1 cellular context compared by ENCODE assay signal in genomic region chr11:65891180-65892136, GRCh38.
A peak's percentile ranks its signal among the peaks of the same experiment; 100 is the strongest.
TF ChIP-seq lines count a peak whose summit lies in the region.

No MANE protein-coding gene starts in this region.

TF ChIP-seq in K562, 482 proteins besides CTCF, POLR2A, EP300 and RAD21 (continued from another document and continues in another):
- TF ChIP-seq ATF3 (IDR thresholded peaks at IDR 0.05), result no peak
- peak; percentile 9; the same call in 1 of the 2 replicates for TF ChIP-seq ATF3 (CRISPR knock-in tag; conservative IDR thresholded peaks at IDR 0.05)
- TF ChIP-seq PCBP1 (IDR thresholded peaks at IDR 0.05; ENCODE audit: low read depth, low read length, poor library complexity, severe bottlenecking), result no peak
- no peak for TF ChIP-seq HOMEZ (CRISPR knock-in tag; IDR thresholded peaks at IDR 0.05)
- no peak for TF ChIP-seq ZNF197 (CRISPR knock-in tag; IDR thresholded peaks at IDR 0.05; ENCODE audit: low read depth)
- no peak for TF ChIP-seq NKRF (IDR thresholded peaks at IDR 0.05; ENCODE audit: borderline replicate concordance)
- no peak for TF ChIP-seq RBM34 (IDR thresholded peaks at IDR 0.05; ENCODE audit: borderline replicate concordance, insufficient read depth, low read length)
- TF ChIP-seq SAP30 (IDR thresholded peaks at IDR 0.05; ENCODE audit: borderline replicate concordance, insufficient read depth, low read depth, low read length, poor library complexity, severe bottlenecking), result peak; percentile 12
- no peak; the same call in 1 of the 2 replicates for TF ChIP-seq ZFP91 (CRISPR knock-in tag; IDR thresholded peaks at IDR 0.05)
- TF ChIP-seq HCFC1 (IDR thresholded peaks at IDR 0.05; ENCODE audit: low read depth, low read length), result no peak; the same call in 1 of the 2 replicates
- TF ChIP-seq PHTF2 (CRISPR knock-in tag; IDR thresholded peaks at IDR 0.05), result no peak
- no peak for TF ChIP-seq THAP12 (CRISPR knock-in tag; IDR thresholded peaks at IDR 0.05)
- TF ChIP-seq HMGN3 (IDR thresholded peaks at IDR 0.05; ENCODE audit: borderline replicate concordance, extremely low read depth, insufficient read length, low read depth, low read length), result peak; percentile 80
- peak; percentile 44; the same call in 1 of the 2 replicates for TF ChIP-seq TARDBP (IDR thresholded peaks at IDR 0.05)
- no peak for TF ChIP-seq CEBPG (CRISPR knock-in tag; IDR thresholded peaks at IDR 0.05)
- TF ChIP-seq CEBPG (tag; conservative IDR thresholded peaks at IDR 0.05 in 1 of 2, IDR thresholded peaks at IDR 0.05 in 1 of 2), result no peak
- 0 out of 4 replicates have a peak, but pooled peaks of 1 of the 2 experiments have one; percentile 17 for TF ChIP-seq KDM1A (IDR thresholded peaks at IDR 0.05)
- no peak for TF ChIP-seq CHCHD3 (CRISPR knock-in tag; IDR thresholded peaks at IDR 0.05)
- no peak for TF ChIP-seq TCFL5 (CRISPR knock-in tag; conservative IDR thresholded peaks at IDR 0.05)
- TF ChIP-seq MNT (conservative IDR thresholded peaks at IDR 0.05), result peak in 1 of 2 experiments; percentile 43; a peak in 1 of 4 replicates
- TF ChIP-seq E2F1 (CRISPR knock-in tag; IDR thresholded peaks at IDR 0.05), result no peak
- TF ChIP-seq ZNF766 (CRISPR knock-in tag; conservative IDR thresholded peaks at IDR 0.05), result no peak
- no peak for TF ChIP-seq RBM25 (IDR thresholded peaks at IDR 0.05; ENCODE audit: low read depth, low read length, severe bottlenecking)
- no peak for TF ChIP-seq SMAD3 (CRISPR knock-in tag; conservative IDR thresholded peaks at IDR 0.05)
- no peak for TF ChIP-seq E4F1 (CRISPR knock-in tag; IDR thresholded peaks at IDR 0.05; ENCODE audit: borderline replicate concordance)
- 0 out of 4 replicates have a peak, but pooled peaks of 1 of the 2 experiments have one; percentile 25 for TF ChIP-seq FOXA3 (CRISPR knock-in tag; conservative IDR thresholded peaks at IDR 0.05 in 1 of 2, IDR thresholded peaks at IDR 0.05 in 1 of 2)
- no peak for TF ChIP-seq ZNF3 (CRISPR knock-in tag; IDR thresholded peaks at IDR 0.05)
- peak; percentile 7; the same call in 1 of the 2 replicates for TF ChIP-seq NFIC (IDR thresholded peaks at IDR 0.05)
- TF ChIP-seq FOXP1 (CRISPR knock-in tag; IDR thresholded peaks at IDR 0.05), result no peak
- no peak for TF ChIP-seq ZKSCAN3 (CRISPR knock-in tag; IDR thresholded peaks at IDR 0.05)
- TF ChIP-seq PREB (CRISPR knock-in tag; IDR thresholded peaks at IDR 0.05), result no peak
- TF ChIP-seq MEIS2 (IDR thresholded peaks at IDR 0.05; ENCODE audit: partially characterized antibody), result no peak
- no peak for TF ChIP-seq DACH1 (IDR thresholded peaks at IDR 0.05; ENCODE audit: partially characterized antibody)
- no peak for TF ChIP-seq KAT2B (IDR thresholded peaks at IDR 0.05; ENCODE audit: low read depth, low read length)
- TF ChIP-seq E2F4 (CRISPR knock-in tag; IDR thresholded peaks at IDR 0.05; ENCODE audit: low read depth), result no peak
- TF ChIP-seq ELF2 (CRISPR knock-in tag; IDR thresholded peaks at IDR 0.05), result peak; percentile 16; the same call in 1 of the 2 replicates
- no peak for TF ChIP-seq CHD4 (IDR thresholded peaks at IDR 0.05; ENCODE audit: insufficient read depth, insufficient replicate concordance, low read depth, low read length, poor library complexity, severe bottlenecking)
- TF ChIP-seq ARID3A (IDR thresholded peaks at IDR 0.05; ENCODE audit: borderline replicate concordance, low read depth, low read length), result no peak
- TF ChIP-seq RBFOX2 (IDR thresholded peaks at IDR 0.05; ENCODE audit: low read depth, low read length), result peak; percentile 72
- peak; percentile 18; the same call in 1 of the 2 replicates for TF ChIP-seq HBP1 (CRISPR knock-in tag; IDR thresholded peaks at IDR 0.05)
- TF ChIP-seq IRF2 (CRISPR knock-in tag; IDR thresholded peaks at IDR 0.05), result no peak
